Comparison of ENCODE assay signal across 17 cellular contexts in genomic region chr5:179768326-179769085, GRCh38. TPM values are rescaled to one million over a fixed set of nuclear protein-coding genes. Genes with fewer than 3 reads are reported as not detected.
DNase-seq lines count a peak whose midpoint lies in the region; ATAC-seq and TF ChIP-seq lines count a peak whose summit lies in the region.
"Had no signal": no experiment of that assay in that cellular context is flagged by ENCODE, and none has a peak within 500 bp of the region (broad histone marks: within the 10 kb centered on the region; RNA-seq: fewer than 3 reads in every experiment).

No MANE protein-coding gene starts in this region.

- H3K36me3 ChIP-seq in osteoblast (ENCODE audit: insufficient read depth, low read length): peaks cover 60% of the 10 kb centered on the region

- H3K4me3 ChIP-seq in epithelial cell of proximal tubule (ENCODE audit: low read depth, low read length) (no peak overlapping the region), osteoblast (ENCODE audit: insufficient read depth, low read length) (no peak overlapping the region)
- H3K4me3 ChIP-seq: HAP-1, vagina had no signal

- TF ChIP-seq CTCF in epithelial cell of proximal tubule (conservative IDR thresholded peaks at IDR 0.05; ENCODE audit: low read depth, low read length) (peak; percentile 25), osteoblast (IDR thresholded peaks at IDR 0.05; ENCODE audit: extremely low read depth, low read depth, low read length) (no peak)

- CTCF ChIA-PET in activated CD4-positive, alpha-beta memory T cell treated with anti-CD3 and anti-CD28 coated beads for 36 hours (lab: Charles Lee): interaction anchor here (0.7 to 1.5 kb wide), 3 partner anchors 26 to 156 kb away, joined by 3 to 4 read pairs (median 3); partner anchors contain the start of gene MAML1
- CTCF ChIA-PET in activated CD4-positive, alpha-beta memory T cell treated with anti-CD3 and anti-CD28 coated beads, Interleukin-2, amount 10 ng/mL, durations not matched to agents 7 days and 5 days (lab: Charles Lee): interaction anchor here (1.4 kb wide), 1 partner anchor 9 kb away, joined by 4 read pairs; no protein-coding TSS in a partner anchor

- H3K9me3 ChIP-seq in osteoblast (ENCODE audit: low read depth, low read length): no peaks in the 10 kb centered on the region
- H3K9me3 ChIP-seq: HAP-1, vagina had no signal

- intact Hi-C loops in activated CD4-positive, alpha-beta memory T cell treated with anti-CD3 and anti-CD28 coated beads for 36 hours (cut with micrococcal nuclease): loop anchor here (10.0 kb wide), 1 partner anchor 136 kb away; the partner anchor contains the start of gene TBC1D9B

- peaks cover 53% of the 10 kb centered on the region for H3K79me2 ChIP-seq in osteoblast (ENCODE audit: insufficient read depth, low read length)

- POLR2A ChIA-PET in activated CD4-positive, alpha-beta memory T cell treated with anti-CD3 and anti-CD28 coated beads for 36 hours (lab: Charles Lee): interaction anchor here (0.6 to 0.8 kb wide), 2 partner anchors 13 to 26 kb away, joined by 4 read pairs; no protein-coding TSS in a partner anchor
- POLR2A ChIA-PET in activated CD4-positive, alpha-beta memory T cell treated with anti-CD3 and anti-CD28 coated beads, Interleukin-2, amount 10 ng/mL, durations not matched to agents 7 days and 5 days (lab: Charles Lee): interaction anchor here (1.3 kb wide), 1 partner anchor 91 kb away, joined by 3 read pairs; no protein-coding TSS in a partner anchor

- peaks cover 32% of the 10 kb centered on the region for H3K4me1 ChIP-seq in osteoblast (ENCODE audit: insufficient read depth, low read length)

- no peaks in the 10 kb centered on the region for H3K27me3 ChIP-seq in osteoblast (ENCODE audit: insufficient read depth, low read length)
- H3K27me3 ChIP-seq: vagina had no signal

- peaks cover 31% of the 10 kb centered on the region for H4K20me1 ChIP-seq in osteoblast (ENCODE audit: insufficient read depth, low read length)

- H3K36me3 Mint-ChIP-seq in activated CD4-positive, alpha-beta memory T cell treated with anti-CD3 and anti-CD28 coated beads for 36 hours: peaks cover 35% of the 10 kb centered on the region
- peaks cover 70% of the 10 kb centered on the region for H3K36me3 Mint-ChIP-seq in activated CD4-positive, alpha-beta memory T cell treated with anti-CD3 and anti-CD28 coated beads, Interleukin-2, amount 10 ng/mL, durations not matched to agents 7 days and 5 days (ENCODE audit: low read depth)

- no peak for ATAC-seq in HG02970 (IDR thresholded peaks at IDR 0.05; ENCODE audit: low FRiP score, unreplicated experiment)
- ATAC-seq: effector memory CD8-positive, alpha-beta T cell; Panc1 had no signal

- H3K4me2 ChIP-seq in osteoblast (ENCODE audit: insufficient read depth, low read length): no peak overlapping the region

- H3K9me3 Mint-ChIP-seq in activated CD4-positive, alpha-beta memory T cell treated with anti-CD3 and anti-CD28 coated beads for 36 hours: no peaks in the 10 kb centered on the region
- H3K9me3 Mint-ChIP-seq in activated CD4-positive, alpha-beta memory T cell treated with anti-CD3 and anti-CD28 coated beads, Interleukin-2, amount 10 ng/mL, durations not matched to agents 7 days and 5 days: no peaks in the 10 kb centered on the region
- H3K9me3 Mint-ChIP-seq: effector memory CD8-positive, alpha-beta T cell had no signal

- H3K27ac Mint-ChIP-seq in activated CD4-positive, alpha-beta memory T cell treated with anti-CD3 and anti-CD28 coated beads for 36 hours: no peak overlapping the region
- no peak overlapping the region for H3K27ac Mint-ChIP-seq in activated CD4-positive, alpha-beta memory T cell treated with anti-CD3 and anti-CD28 coated beads, Interleukin-2, amount 10 ng/mL, durations not matched to agents 7 days and 5 days
- H3K27ac Mint-ChIP-seq: effector memory CD8-positive, alpha-beta T cell had no signal

- DNase-seq in activated CD4-positive, alpha-beta memory T cell treated with anti-CD3 and anti-CD28 coated beads for 36 hours: peak; percentile 52
- DNase-seq in activated CD4-positive, alpha-beta memory T cell treated with anti-CD3 and anti-CD28 coated beads, Interleukin-2, amount 10 ng/mL, durations not matched to agents 7 days and 5 days: no peak
- DNase-seq in NCI-H69 (lab: John Stamatoyannopoulos, UW) (peak; percentile 18), epithelial cell of proximal tubule (ENCODE audit: low read depth) (no peak), osteoblast (ENCODE audit: insufficient read length, low spot score, missing footprints) (peak; percentile 37), GOT3 (lab: John Stamatoyannopoulos, UW) (no peak), AG08395 (ENCODE audit: low spot score) (no peak)
- DNase-seq: DMS 273 treated with DMSO at 0.1 percent for 48 hours; effector memory CD8-positive, alpha-beta T cell; NCI-H1048; NCI-H446; occipital lobe; T-helper 2 cell had no signal

- H3K27me3 Mint-ChIP-seq in activated CD4-positive, alpha-beta memory T cell treated with anti-CD3 and anti-CD28 coated beads for 36 hours: no peaks in the 10 kb centered on the region
- H3K27me3 Mint-ChIP-seq in activated CD4-positive, alpha-beta memory T cell treated with anti-CD3 and anti-CD28 coated beads, Interleukin-2, amount 10 ng/mL, durations not matched to agents 7 days and 5 days: no peaks in the 10 kb centered on the region
- H3K27me3 Mint-ChIP-seq: effector memory CD8-positive, alpha-beta T cell had no signal

- no peak overlapping the region for H3K27ac ChIP-seq in osteoblast (ENCODE audit: low read depth, low read length)
- H3K27ac ChIP-seq: vagina had no signal

- H2AFZ ChIP-seq in osteoblast (ENCODE audit: low read length): no peak overlapping the region

- peaks cover 29% of the 10 kb centered on the region for H3K4me1 Mint-ChIP-seq in activated CD4-positive, alpha-beta memory T cell treated with anti-CD3 and anti-CD28 coated beads for 36 hours (ENCODE audit: low read depth)
- peaks cover 15% of the 10 kb centered on the region for H3K4me1 Mint-ChIP-seq in activated CD4-positive, alpha-beta memory T cell treated with anti-CD3 and anti-CD28 coated beads, Interleukin-2, amount 10 ng/mL, durations not matched to agents 7 days and 5 days

- no peak overlapping the region for H3K4me3 Mint-ChIP-seq in activated CD4-positive, alpha-beta memory T cell treated with anti-CD3 and anti-CD28 coated beads for 36 hours
- no peak overlapping the region for H3K4me3 Mint-ChIP-seq in activated CD4-positive, alpha-beta memory T cell treated with anti-CD3 and anti-CD28 coated beads, Interleukin-2, amount 10 ng/mL, durations not matched to agents 7 days and 5 days
- H3K4me3 Mint-ChIP-seq: effector memory CD8-positive, alpha-beta T cell had no signal

RNA-seq across cellular contexts. Expression of gene LTC4S, which starts 25.3 kb away (rescaled TPM):
- total RNA-seq in activated CD4-positive, alpha-beta memory T cell treated with anti-CD3 and anti-CD28 coated beads for 36 hours: 1 to 10 TPM in 1 of 2 experiments, under 1 TPM in 1; 0.48 to 1.1 TPM
- 1 to 10 TPM; 2.1 to 3.3 TPM for total RNA-seq in activated CD4-positive, alpha-beta memory T cell treated with anti-CD3 and anti-CD28 coated beads, Interleukin-2, amount 10 ng/mL, durations not matched to agents 7 days and 5 days
- total RNA-seq in epithelial cell of proximal tubule (0.94 and 9.1 TPM in 2 replicates), osteoblast (1.4 and 1.5 TPM in 2 replicates)

RNA-seq across cellular contexts. Expression of gene MAML1, which starts 35.9 kb away (rescaled TPM):
- 10 to 100 TPM; 20.3 to 22.2 TPM for total RNA-seq in activated CD4-positive, alpha-beta memory T cell treated with anti-CD3 and anti-CD28 coated beads for 36 hours
- total RNA-seq in activated CD4-positive, alpha-beta memory T cell treated with anti-CD3 and anti-CD28 coated beads, Interleukin-2, amount 10 ng/mL, durations not matched to agents 7 days and 5 days: 10 to 100 TPM; 33.3 to 35.2 TPM
- total RNA-seq in epithelial cell of proximal tubule (11.8 and 24.3 TPM in 2 replicates), osteoblast (12.4 and 14.1 TPM in 2 replicates)

RNA-seq across cellular contexts. Expression of gene MGAT4B, which starts 38.2 kb away (rescaled TPM):
- 10 to 100 TPM; 95.8 to 96.8 TPM for total RNA-seq in activated CD4-positive, alpha-beta memory T cell treated with anti-CD3 and anti-CD28 coated beads for 36 hours
- total RNA-seq in activated CD4-positive, alpha-beta memory T cell treated with anti-CD3 and anti-CD28 coated beads, Interleukin-2, amount 10 ng/mL, durations not matched to agents 7 days and 5 days: 10 to 100 TPM; 94.8 to 95.7 TPM
- total RNA-seq in epithelial cell of proximal tubule (232 and 278 TPM in 2 replicates), osteoblast (90.5 and 95.9 TPM in 2 replicates)

RNA-seq across cellular contexts. Expression of gene SQSTM1, which starts 52.2 kb away (rescaled TPM):
- total RNA-seq in activated CD4-positive, alpha-beta memory T cell treated with anti-CD3 and anti-CD28 coated beads for 36 hours: 100 to 1,000 TPM; 127 to 130 TPM
- total RNA-seq in activated CD4-positive, alpha-beta memory T cell treated with anti-CD3 and anti-CD28 coated beads, Interleukin-2, amount 10 ng/mL, durations not matched to agents 7 days and 5 days: 100 to 1,000 TPM; 178 to 183 TPM
- 233 and 275 TPM in 2 replicates for total RNA-seq in epithelial cell of proximal tubule
- total RNA-seq in osteoblast: 826 and 992 TPM in 2 replicates

Comparison
In these comparisons a context has a peak if more than half of its experiments do, and no peak if none do; other contexts are left out.
1. DNase-seq: peak in activated CD4-positive, alpha-beta memory T cell treated with anti-CD3 and anti-CD28 coated beads for 36 hours (single experiment), NCI-H69 (single experiment) and osteoblast (single experiment); none in activated CD4-positive, alpha-beta memory T cell treated with anti-CD3 and anti-CD28 coated beads, Interleukin-2, amount 10 ng/mL, durations not matched to agents 7 days and 5 days (single experiment), epithelial cell of proximal tubule (single experiment), GOT3 (single experiment) and AG08395 (single experiment).